ENCODE assay signal across 7 cellular contexts in genomic region chr2:86496391-86496790, GRCh38. TPM values are rescaled to one million over a fixed set of nuclear protein-coding genes. Genes with fewer than 3 reads are reported as not detected.
DNase-seq lines count a peak whose midpoint lies in the region; ATAC-seq and TF ChIP-seq lines count a peak whose summit lies in the region.
"Not testable (repeated sequence)": the region's sequence is repeated elsewhere in the genome, so short reads cannot be mapped to it uniquely, and the experiment has no call there.

No MANE protein-coding gene starts in this region.

- H3K27me3 ChIP-seq in CD4-positive, alpha-beta T cell (ENCODE audit: control insufficient read depth, insufficient read depth, low read length): not testable (repeated sequence)

- not testable (repeated sequence) for H3K27me3 Mint-ChIP-seq in CD4-positive, alpha-beta T cell; activated CD8-positive, alpha-beta T cell treated with anti-CD3 and anti-CD28 coated beads for 36 hours; central memory CD8-positive, alpha-beta T cell; naive B cell; natural killer cell treated with Interleukin-12 subunit alpha and Interleukin-12 subunit beta and Interleukin-15 and Interleukin-18, amount 100 ng/mL, for 72 hours

- not testable (repeated sequence) for ATAC-seq in CD4-positive, alpha-beta T cell (ENCODE audit: poor library complexity); activated CD8-positive, alpha-beta T cell treated with anti-CD3 and anti-CD28 coated beads for 36 hours; central memory CD8-positive, alpha-beta T cell (replicated peaks; ENCODE audit: extremely low read depth, poor library complexity, severe bottlenecking); natural killer cell treated with Interleukin-12 subunit alpha and Interleukin-12 subunit beta and Interleukin-15 and Interleukin-18, amount 100 ng/mL, for 72 hours
- peak; percentile 48 to 67 for ATAC-seq in naive B cell (ENCODE audit: low read depth in 2 of 2)

- CTCF ChIA-PET in CD4-positive, alpha-beta T cell (lab: Charles Lee): not testable (repeated sequence)
- CTCF ChIA-PET in activated CD8-positive, alpha-beta T cell treated with anti-CD3 and anti-CD28 coated beads for 36 hours (lab: Charles Lee): interaction anchor here (0.8 kb wide), 1 partner anchor 275 kb away, joined by 3 read pairs; no protein-coding TSS in a partner anchor

- peaks cover 20% of the 10 kb centered on the region for H3K9me3 ChIP-seq in CD4-positive, alpha-beta T cell (ENCODE audit: control insufficient read depth, low read length)

- POLR2A ChIA-PET in CD4-positive, alpha-beta T cell (lab: Charles Lee): not testable (repeated sequence)
- POLR2A ChIA-PET in activated CD8-positive, alpha-beta T cell treated with anti-CD3 and anti-CD28 coated beads for 36 hours (lab: Charles Lee): interaction anchor here (0.7 kb wide), 1 partner anchor 56 kb away, joined by 3 read pairs; the partner anchor contains the start of gene KDM3A

- TF ChIP-seq CTCF in CD4-positive, alpha-beta T cell (IDR thresholded peaks at IDR 0.05); activated CD8-positive, alpha-beta T cell treated with anti-CD3 and anti-CD28 coated beads for 36 hours (IDR thresholded peaks at IDR 0.05): not testable (repeated sequence)

- not testable (repeated sequence) for H3K27ac ChIP-seq in CD4-positive, alpha-beta T cell (ENCODE audit: low read depth, low read length)

- peaks cover 27% of the 10 kb centered on the region for H3K4me1 Mint-ChIP-seq in CD4-positive, alpha-beta T cell (ENCODE audit: low read depth)
- peaks cover 18% of the 10 kb centered on the region for H3K4me1 Mint-ChIP-seq in activated CD8-positive, alpha-beta T cell treated with anti-CD3 and anti-CD28 coated beads for 36 hours (ENCODE audit: low read depth)
- H3K4me1 Mint-ChIP-seq in central memory CD8-positive, alpha-beta T cell: peaks cover 35% of the 10 kb centered on the region
- peaks cover 26 to 69% (median 67%) of the 10 kb centered on the region in 3 donors for H3K4me1 Mint-ChIP-seq in naive B cell
- peaks cover 18 to 30% of the 10 kb centered on the region in 2 donors for H3K4me1 Mint-ChIP-seq in natural killer cell treated with Interleukin-12 subunit alpha and Interleukin-12 subunit beta and Interleukin-15 and Interleukin-18, amount 100 ng/mL, for 72 hours (ENCODE audit: low read depth in 2 of 2)

- H3K36me3 Mint-ChIP-seq in CD4-positive, alpha-beta T cell (ENCODE audit: low read depth): peaks cover 100% of the 10 kb centered on the region
- peaks cover 87% of the 10 kb centered on the region for H3K36me3 Mint-ChIP-seq in activated CD8-positive, alpha-beta T cell treated with anti-CD3 and anti-CD28 coated beads for 36 hours (ENCODE audit: low read depth)
- H3K36me3 Mint-ChIP-seq in central memory CD8-positive, alpha-beta T cell (ENCODE audit: insufficient read depth): peaks cover 59% of the 10 kb centered on the region
- H3K36me3 Mint-ChIP-seq in naive B cell: peaks cover 59 to 74% of the 10 kb centered on the region in 2 donors
- peaks cover 68% of the 10 kb centered on the region for H3K36me3 Mint-ChIP-seq in natural killer cell treated with Interleukin-12 subunit alpha and Interleukin-12 subunit beta and Interleukin-15 and Interleukin-18, amount 100 ng/mL, for 72 hours

- intact Hi-C loops in CD4-positive, alpha-beta T cell (cut with DNase I, micrococcal nuclease); activated CD8-positive, alpha-beta T cell treated with anti-CD3 and anti-CD28 coated beads for 36 hours (cut with micrococcal nuclease): not testable (repeated sequence)

- H3K4me3 Mint-ChIP-seq in CD4-positive, alpha-beta T cell; activated CD8-positive, alpha-beta T cell treated with anti-CD3 and anti-CD28 coated beads for 36 hours; central memory CD8-positive, alpha-beta T cell; natural killer cell treated with Interleukin-12 subunit alpha and Interleukin-12 subunit beta and Interleukin-15 and Interleukin-18, amount 100 ng/mL, for 72 hours: not testable (repeated sequence)
- H3K4me3 Mint-ChIP-seq in naive B cell: peak overlapping the region in 4 of 8 donors; percentile 4 to 61 (median 36)

- in situ Hi-C loops in G401 (cut with HindIII; ENCODE audit: low sequenced_read_pairs): not testable (repeated sequence)

- peaks cover 28% of the 10 kb centered on the region for H3K9me3 Mint-ChIP-seq in CD4-positive, alpha-beta T cell
- H3K9me3 Mint-ChIP-seq in activated CD8-positive, alpha-beta T cell treated with anti-CD3 and anti-CD28 coated beads for 36 hours: peaks cover 25% of the 10 kb centered on the region
- peaks cover 13% of the 10 kb centered on the region for H3K9me3 Mint-ChIP-seq in central memory CD8-positive, alpha-beta T cell
- peaks cover 0 to 34% (median 30%) of the 10 kb centered on the region in 7 donors for H3K9me3 Mint-ChIP-seq in naive B cell
- H3K9me3 Mint-ChIP-seq in natural killer cell treated with Interleukin-12 subunit alpha and Interleukin-12 subunit beta and Interleukin-15 and Interleukin-18, amount 100 ng/mL, for 72 hours: not testable (repeated sequence)

- peak overlapping the region; percentile 60 for H3K27ac Mint-ChIP-seq in CD4-positive, alpha-beta T cell
- H3K27ac Mint-ChIP-seq in activated CD8-positive, alpha-beta T cell treated with anti-CD3 and anti-CD28 coated beads for 36 hours: peak overlapping the region; percentile 52
- H3K27ac Mint-ChIP-seq in central memory CD8-positive, alpha-beta T cell (ENCODE audit: low read depth): peak overlapping the region; percentile 64
- H3K27ac Mint-ChIP-seq in naive B cell: peak overlapping the region in 4 of 6 donors; percentile 7 to 87 (median 44)
- peak overlapping the region; percentile 25 to 26 for H3K27ac Mint-ChIP-seq in natural killer cell treated with Interleukin-12 subunit alpha and Interleukin-12 subunit beta and Interleukin-15 and Interleukin-18, amount 100 ng/mL, for 72 hours

- DNase-seq in CD4-positive, alpha-beta T cell; activated CD8-positive, alpha-beta T cell treated with anti-CD3 and anti-CD28 coated beads for 36 hours; central memory CD8-positive, alpha-beta T cell (ENCODE audit: low spot score in 2 of 2); natural killer cell treated with Interleukin-12 subunit alpha and Interleukin-12 subunit beta and Interleukin-15 and Interleukin-18, amount 100 ng/mL, for 72 hours (ENCODE audit: low spot score): not testable (repeated sequence)
- DNase-seq in G401 (ENCODE audit: low spot score) (peak; percentile 32), NAMALWA (ENCODE audit: low spot score) (peak; percentile 16), naive B cell (peak; percentile 32)

RNA-seq across cellular contexts. Expression of gene KDM3A, which starts 55.2 kb away (rescaled TPM):
- total RNA-seq in CD4-positive, alpha-beta T cell: 100 to 1,000 TPM; 205 to 207 TPM
- total RNA-seq in G401 (2014; rRNA removed; shearing (Covaris generic)): 31.9 and 53.2 TPM in 2 replicates
- 100 to 1,000 TPM; 107 to 114 TPM for total RNA-seq in activated CD8-positive, alpha-beta T cell treated with anti-CD3 and anti-CD28 coated beads for 36 hours
- 10 to 100 TPM in 4 of 6 donors, 1 to 10 TPM in 2; 3.6 to 18.7 (median 11.6) TPM for polyA plus RNA-seq in naive B cell (ENCODE audit: low read depth in 6 of 6)
- 10 to 100 TPM; 44.6 to 74.3 TPM for total RNA-seq in natural killer cell treated with Interleukin-12 subunit alpha and Interleukin-12 subunit beta and Interleukin-15 and Interleukin-18, amount 100 ng/mL, for 72 hours
